In genomic region chr1:179104851-179105250, GRCh38 we compare ENCODE assay signal across 24 cellular contexts. TPM values are rescaled to one million over a fixed set of nuclear protein-coding genes. Genes with fewer than 3 reads are reported as not detected.
A peak's percentile ranks its signal among the peaks of the same experiment; 100 is the strongest.
DNase-seq lines count a peak whose midpoint lies in the region; ATAC-seq, FAIRE-seq and TF ChIP-seq lines count a peak whose summit lies in the region.
"Had no signal": no experiment of that assay in that cellular context is flagged by ENCODE, and none has a peak within 500 bp of the region (broad histone marks: within the 10 kb centered on the region; RNA-seq: fewer than 3 reads in every experiment).

No MANE protein-coding gene starts in this region.

- H4K91ac ChIP-seq in H1 (replicated peaks; ENCODE audit: insufficient read length, low read length), result no peak overlapping the region

- DNase-seq in cardiac muscle cell (ENCODE audit: low read depth in 1 of 2, low spot score in 1 of 2), result peak in 1 of 2 donors; percentile 28
- DNase-seq in right atrium auricular region (ENCODE audit: low spot score), result no peak
- no peak for DNase-seq in H1 (ENCODE audit: low read depth in 1 of 2, low spot score in 2 of 2)
- DNase-seq in HepG2 (ENCODE audit: low spot score), result peak; percentile 79
- no peak for DNase-seq in type B pancreatic cell (ENCODE audit: extremely low spot score, unreplicated experiment)
- DNase-seq in NCI-H345 treated with DMSO at 0.1 percent for 48 hours (lab: John Stamatoyannopoulos, UW; ENCODE audit: unreplicated experiment), result no peak
- DNase-seq in chondrocyte (ENCODE audit: low spot score), result no peak
- DNase-seq: 8988T; AML-193; BE2C; CD4-positive, alpha-beta T cell; DMS79; EL; GDM1 had no signal

- no peak overlapping the region for H4K8ac ChIP-seq in H1 (ENCODE audit: extremely low read depth, insufficient read depth, low read length)

- 82% methylated on average over 2 of the region's 2 CpGs; no CpG with 5 or more reads in 1 of the 2 experiments for WGBS in H1 (ENCODE audit: extremely low coverage in 1 of 2, insufficient coverage in 1 of 2, insufficient read length in 1 of 2, insufficient replicate concordance in 2 of 2, low coverage in 1 of 2, low lambda C conversion rate in 2 of 2, missing lambda C conversion rate in 1 of 2), 2 experiments
- 0% methylated on average over 2 of the region's 2 CpGs for WGBS in HepG2 (ENCODE audit: low lambda C conversion rate)

- no peak overlapping the region for H3K18ac ChIP-seq in H1 (ENCODE audit: extremely low read depth, low read length)

- POLR2A ChIA-PET in H1 (lab: Charles Lee; ENCODE audit: partially characterized antibody), result no interaction called here
- POLR2A ChIA-PET in HepG2 (lab: Yijun Ruan, JAX), result interaction anchor here (0.5 to 4.0 kb wide), 3 partner anchors 13 to 900 kb away, joined by 3 to 20 read pairs (median 6); partner anchors contain the start of gene TOR3A

- H3K4me3 ChIP-seq in cardiac muscle cell (no peak overlapping the region), right atrium auricular region (no peak overlapping the region), H1 (ENCODE audit: extremely low read depth in 1 of 4, insufficient read depth in 2 of 4, low read depth in 3 of 4, low read length in 4 of 4) (no peak overlapping the region), HepG2 (replicated peaks in 1 of 3; ENCODE audit: insufficient read depth in 1 of 3, low read depth in 2 of 3, low read length in 3 of 3) (no peak overlapping the region; a peak in 1 of 6 replicates)
- H3K4me3 ChIP-seq: A549; BLaER1 treated with 17β-estradiol and CSF1 and Interleukin-3, amounts not matched to agents 10 nM and 100 nM; GM12878; GM23338; HAP-1 had no signal

- peaks cover 10% of the 10 kb centered on the region for H3K36me3 Mint-ChIP-seq in type B pancreatic cell
- peaks cover 24% of the 10 kb centered on the region for H3K36me3 Mint-ChIP-seq in chondrocyte (ENCODE audit: low read depth)

- no peaks in the 10 kb centered on the region; the same call in 1 of the 2 replicates for H3K23me2 ChIP-seq in H1 (ENCODE audit: low read depth, low read length)

- H3K9me3 Mint-ChIP-seq in type B pancreatic cell (no peaks in the 10 kb centered on the region), chondrocyte (ENCODE audit: low read depth) (no peaks in the 10 kb centered on the region)
- H3K9me3 Mint-ChIP-seq: CD4-positive, alpha-beta T cell; CD8-positive, alpha-beta memory T cell; GM23338 had no signal

- H3K79me2 ChIP-seq in H1 (ENCODE audit: control insufficient read depth in 1 of 2, insufficient read depth in 2 of 2, low read length in 2 of 2), result no peaks in the 10 kb centered on the region
- H3K79me2 ChIP-seq in HepG2 (ENCODE audit: insufficient read depth, low read length), result no peaks in the 10 kb centered on the region

- H2AFZ ChIP-seq in H1 (ENCODE audit: low read length) (no peak overlapping the region), HepG2 (ENCODE audit: low read length) (no peak overlapping the region)
- H2AFZ ChIP-seq: GM23338 had no signal

- H3K36me3 ChIP-seq in cardiac muscle cell, result peaks cover 19% of the 10 kb centered on the region
- H3K36me3 ChIP-seq in right atrium auricular region, result peaks cover 22% of the 10 kb centered on the region
- H3K36me3 ChIP-seq in H1 (ENCODE audit: control insufficient read depth in 2 of 4, insufficient read depth in 4 of 4, low read length in 3 of 4), result peaks cover 0 to 18% (median 11%) of the 10 kb centered on the region in 4 experiments; a peak in 7 of 8 replicates
- peaks cover 12 to 32% of the 10 kb centered on the region in 2 experiments for H3K36me3 ChIP-seq in HepG2 (replicated peaks in 1 of 2; ENCODE audit: control insufficient read depth in 1 of 2, insufficient read depth in 2 of 2, low read length in 2 of 2)

- H3K79me1 ChIP-seq in H1 (ENCODE audit: low read depth, low read length), result no peaks in the 10 kb centered on the region

- H3K27me3 ChIP-seq in cardiac muscle cell (no peaks in the 10 kb centered on the region), right atrium auricular region (no peaks in the 10 kb centered on the region), H1 (replicated peaks in 1 of 4; ENCODE audit: control insufficient read depth in 3 of 4, extremely low read depth in 1 of 4, insufficient read depth in 3 of 4, low read length in 3 of 4) (no peaks in the 10 kb centered on the region), HepG2 (ENCODE audit: control insufficient read depth in 1 of 2, insufficient read depth in 2 of 2, low read length in 2 of 2) (no peaks in the 10 kb centered on the region)
- H3K27me3 ChIP-seq: BE2C; BLaER1 treated with 17β-estradiol and CSF1 and Interleukin-3, amounts not matched to agents 10 nM and 100 nM had no signal

- no peak overlapping the region for H2BK15ac ChIP-seq in H1 (ENCODE audit: low read length)

- H4K5ac ChIP-seq in H1 (ENCODE audit: insufficient read length, low read depth, low read length), result peak overlapping the region; percentile 12

- intact Hi-C loops in HepG2 (cut with micrococcal nuclease; ENCODE audit: unreplicated experiment), result loop anchor here (1.0 to 5.0 kb wide), 2 partner anchors 23 to 87 kb away; partner anchors contain the start of gene TOR3A

- FAIRE-seq in H1 (lab: Jason Lieb, UNC), result no peak
- FAIRE-seq in HepG2 (lab: Jason Lieb, UNC), result peak; percentile 83
- FAIRE-seq: A549, GM19239, H54 had no signal

- H3K4me1 ChIP-seq in cardiac muscle cell (ENCODE audit: low read depth), result peaks cover 31% of the 10 kb centered on the region
- H3K4me1 ChIP-seq in right atrium auricular region, result peaks cover 0 to 20% of the 10 kb centered on the region in 2 donors
- H3K4me1 ChIP-seq in H1 (replicated peaks in 1 of 4; ENCODE audit: control insufficient read depth in 3 of 4, insufficient read depth in 4 of 4, low read length in 3 of 4), result no peaks in the 10 kb centered on the region
- peaks cover 60% of the 10 kb centered on the region for H3K4me1 ChIP-seq in HepG2 (ENCODE audit: insufficient read depth, low read length)
- H3K4me1 ChIP-seq: A549, HAP-1 had no signal

- H3K9ac ChIP-seq in H1 (replicated peaks in 1 of 4; ENCODE audit: extremely low read depth in 1 of 4, low read depth in 3 of 4, low read length in 3 of 4) (no peak overlapping the region), HepG2 (ENCODE audit: insufficient read depth, low read depth, low read length) (0 out of 2 replicates have a peak overlapping the region, but pooled peaks have one; percentile 10)
- H3K9ac ChIP-seq: BLaER1 treated with 17β-estradiol and CSF1 and Interleukin-3, amounts not matched to agents 10 nM and 100 nM had no signal

- H3K4me3 Mint-ChIP-seq in type B pancreatic cell, result no peak overlapping the region
- no peak overlapping the region for H3K4me3 Mint-ChIP-seq in chondrocyte (ENCODE audit: unreplicated experiment)
- H3K4me3 Mint-ChIP-seq: CD14-positive monocyte; CD4-positive, alpha-beta T cell; CD8-positive, alpha-beta memory T cell; GM23338 had no signal

- H2BK120ac ChIP-seq in H1 (replicated peaks; ENCODE audit: low read depth, low read length), result no peak overlapping the region

- no peak overlapping the region for H3K23ac ChIP-seq in H1 (ENCODE audit: insufficient read length)

- CTCF ChIA-PET in H1 (lab: Charles Lee; ENCODE audit: partially characterized antibody), result interaction anchor here (0.6 to 4.9 kb wide), 21 partner anchors 9 to 381 kb away, joined by 3 to 41 read pairs (median 4); partner anchors contain the start of gene TOR3A
- CTCF ChIA-PET in HepG2 (lab: Yijun Ruan, JAX; ENCODE audit: low intra/inter-chr PET ratio, low total read pairs), result interaction anchor here (0.8 to 1.1 kb wide), 2 partner anchors 89 to 265 kb away, joined by 3 read pairs; no protein-coding TSS in a partner anchor

- no peaks in the 10 kb centered on the region for H3K9me3 ChIP-seq in cardiac muscle cell (ENCODE audit: low read depth)
- H3K9me3 ChIP-seq in right atrium auricular region, result no peaks in the 10 kb centered on the region
- H3K9me3 ChIP-seq in H1 (ENCODE audit: insufficient read depth in 2 of 2, low read depth in 1 of 2, low read length in 1 of 2), result no peaks in the 10 kb centered on the region
- no peaks in the 10 kb centered on the region for H3K9me3 ChIP-seq in HepG2 (ENCODE audit: low read length)
- H3K9me3 ChIP-seq: A549; BE2C; BLaER1 treated with 17β-estradiol and CSF1 and Interleukin-3, amounts not matched to agents 10 nM and 100 nM; HAP-1 had no signal

- H2BK12ac ChIP-seq in H1 (ENCODE audit: low read depth, low read length), result no peak overlapping the region

- H4K20me1 ChIP-seq in H1 (replicated peaks in 1 of 2; ENCODE audit: control insufficient read depth in 1 of 2, insufficient read depth in 2 of 2, low read length in 2 of 2), result no peaks in the 10 kb centered on the region
- no peaks in the 10 kb centered on the region for H4K20me1 ChIP-seq in HepG2 (ENCODE audit: insufficient read depth, low read length)
- H4K20me1 ChIP-seq: BLaER1 treated with 17β-estradiol and CSF1 and Interleukin-3, amounts not matched to agents 10 nM and 100 nM had no signal

- TF ChIP-seq CTCF in cardiac muscle cell (IDR thresholded peaks at IDR 0.05; ENCODE audit: low read depth, low read length) (no peak), right atrium auricular region (IDR thresholded peaks at IDR 0.05) (no peak), H1 (IDR thresholded peaks at IDR 0.05; ENCODE audit: control extremely low read depth in 1 of 3, insufficient read depth in 1 of 3, low read depth in 1 of 3, low read length in 3 of 3) (no peak), HepG2 (CRISPR knock-in tag; IDR thresholded peaks at IDR 0.05) (no peak), type B pancreatic cell (conservative IDR thresholded peaks at IDR 0.05) (no peak), chondrocyte (IDR thresholded peaks at IDR 0.05) (no peak)

- peak; percentile 94 for ATAC-seq in HepG2
- ATAC-seq in HG02852 (IDR thresholded peaks at IDR 0.05; ENCODE audit: unreplicated experiment), result no peak

- no peak overlapping the region for H3K14ac ChIP-seq in H1 (ENCODE audit: insufficient read length)

- H2AK5ac ChIP-seq in H1 (ENCODE audit: low read depth, low read length), result no peak overlapping the region

- H3K27ac ChIP-seq in cardiac muscle cell, result peak overlapping the region; percentile 44
- H3K27ac ChIP-seq in right atrium auricular region, result no peak overlapping the region
- no peak overlapping the region for H3K27ac ChIP-seq in H1 (ENCODE audit: low read depth, low read length)
- H3K27ac ChIP-seq in HepG2 (ENCODE audit: extremely low read length, insufficient read depth, low read length), result peak overlapping the region; percentile 66
- H3K27ac ChIP-seq: A549; BLaER1 treated with 17β-estradiol and CSF1 and Interleukin-3, amounts not matched to agents 10 nM and 100 nM had no signal

- H3K56ac ChIP-seq in H1 (replicated peaks; ENCODE audit: insufficient read length, low read depth, low read length), result no peak overlapping the region

- peaks cover 6% of the 10 kb centered on the region for H3K4me1 Mint-ChIP-seq in type B pancreatic cell (ENCODE audit: unreplicated experiment)
- H3K4me1 Mint-ChIP-seq in chondrocyte (ENCODE audit: low read depth), result peaks cover 13% of the 10 kb centered on the region
- H3K4me1 Mint-ChIP-seq: CD14-positive monocyte; CD8-positive, alpha-beta memory T cell had no signal

- no peak overlapping the region for H2BK20ac ChIP-seq in H1 (ENCODE audit: low read length)

- no peak overlapping the region for H2BK5ac ChIP-seq in H1 (ENCODE audit: low read depth, low read length)

- H3K4me2 ChIP-seq in H1 (ENCODE audit: insufficient read depth in 1 of 2, low read depth in 2 of 2, low read length in 2 of 2) (no peak overlapping the region), HepG2 (ENCODE audit: low read depth, low read length) (peak overlapping the region; percentile 64)
- H3K4me2 ChIP-seq: A549; BLaER1 treated with 17β-estradiol and CSF1 and Interleukin-3, amounts not matched to agents 10 nM and 100 nM; GM23338 had no signal

- no peak for TF ChIP-seq POLR2A in H1 (IDR thresholded peaks at IDR 0.05; ENCODE audit: control extremely low read depth in 1 of 2, low read depth in 2 of 2, low read length in 2 of 2)
- TF ChIP-seq POLR2A in HepG2 (IDR thresholded peaks at IDR 0.05; ENCODE audit: insufficient read depth in 1 of 2, low read depth in 2 of 2, low read length in 2 of 2), result no peak

- H3K4ac ChIP-seq in H1 (replicated peaks; ENCODE audit: insufficient read length, low read depth, low read length), result no peak overlapping the region

- no peak for TF ChIP-seq EP300 in H1 (IDR thresholded peaks at IDR 0.05; ENCODE audit: borderline replicate concordance in 1 of 2, low read depth in 2 of 2, low read length in 2 of 2)
- peak in 1 of 2 experiments; percentile 93; a peak in 2 of 4 replicates for TF ChIP-seq EP300 in HepG2 (IDR thresholded peaks at IDR 0.05; ENCODE audit: low read depth in 2 of 2, low read length in 2 of 2)
- TF ChIP-seq EP300 in HepG2 (CRISPR knock-in tag; IDR thresholded peaks at IDR 0.05; ENCODE audit: borderline replicate concordance), result peak; percentile 75; the same call in 1 of the 2 replicates

- TF ChIP-seq RAD21 in H1 (IDR thresholded peaks at IDR 0.05 in 1 of 2, conservative IDR thresholded peaks at IDR 0.05 in 1 of 2; ENCODE audit: low read depth in 2 of 2, low read length in 2 of 2), result no peak
- no peak for TF ChIP-seq RAD21 in HepG2 (CRISPR knock-in tag; IDR thresholded peaks at IDR 0.05)

- BruUV-seq in HepG2 (replicated peaks; lab: Mats Ljungman, UMichigan), result no TSS peak

- in situ Hi-C loops in HepG2 (cut with HindIII; ENCODE audit: extremely low pct_ligation_motif_present, low pct_unique_long_range_greater_than_20kb), result no loop called here

- peak overlapping the region; percentile 38 for H3K27ac Mint-ChIP-seq in type B pancreatic cell
- no peak overlapping the region for H3K27ac Mint-ChIP-seq in chondrocyte (ENCODE audit: unreplicated experiment)
- H3K27ac Mint-ChIP-seq: CD14-positive monocyte; CD4-positive, alpha-beta T cell; GM23338 had no signal

- no peaks in the 10 kb centered on the region for H3K27me3 Mint-ChIP-seq in type B pancreatic cell
- H3K27me3 Mint-ChIP-seq in chondrocyte (ENCODE audit: low read depth), result no peaks in the 10 kb centered on the region
- H3K27me3 Mint-ChIP-seq: CD4-positive, alpha-beta T cell; CD8-positive, alpha-beta memory T cell had no signal

RNA-seq across cellular contexts. Expression of gene TOR3A, which starts 23.0 kb away (rescaled TPM):
- total RNA-seq in cardiac muscle cell, result 26.5 and 29.0 TPM in 2 replicates
- polyA plus RNA-seq in cardiac muscle cell, result 21.4 and 29.5 TPM in 2 replicates
- 10 to 100 TPM; 14.3 to 19.7 TPM for total RNA-seq in right atrium auricular region
- 19.9 and 21.4 TPM in 2 replicates for total RNA-seq in H1 (2021; fragmentation: NEBNext Ultra II Directional; extraction: Animal tissue kit (Norgen Biotek cat#: 25700))
- 15.3 and 26.9 TPM in 2 replicates for polyA plus RNA-seq in H1 (2011; rRNA removed)
- 20.4 TPM for polyA plus RNA-seq in H1 (2011; cell fraction: cytosol; rRNA removed)
- 32.6 TPM for polyA plus RNA-seq in H1 (2011; cell fraction: nucleus; rRNA removed)
- 18.0 to 24.6 TPM (median 21.5 TPM) in 4 replicates for polyA plus RNA-seq in H1 (2012, experiment 1 of 2)
- 14.7 TPM for polyA plus RNA-seq in H1 (2012, experiment 2 of 2)
- 15.3 TPM for polyA plus RNA-seq in H1 (2013, experiment 1 of 2)
- polyA plus RNA-seq in H1 (2013, experiment 2 of 2), result 16.1 TPM
- polyA minus RNA-seq in H1 (2011; rRNA and poly(A)+ RNA removed), result 29.6 and 40.8 TPM in 2 replicates
- polyA minus RNA-seq in H1 (2011; cell fraction: cytosol; rRNA and poly(A)+ RNA removed), result 16.9 TPM
- polyA minus RNA-seq in H1 (2011; cell fraction: nucleus; rRNA and poly(A)+ RNA removed), result 14.4 TPM
- total RNA-seq in HepG2 (2016; rRNA removed; fragmentation: Illumina TruSeq; extraction: Trizol), result 21.2 and 28.4 TPM in 2 replicates
- total RNA-seq in HepG2 (2016; cell fraction: cytosol; rRNA removed; fragmentation: Illumina TruSeq; extraction: Trizol; ENCODE audit: low read depth), result 7.9 and 11.8 TPM in 2 replicates
- total RNA-seq in HepG2 (2016; cell fraction: insoluble cytoplasmic fraction; rRNA removed; fragmentation: Illumina TruSeq; extraction: Trizol), result 19.8 and 28.6 TPM in 2 replicates
- total RNA-seq in HepG2 (2016; cell fraction: membrane; rRNA removed; fragmentation: Illumina TruSeq; extraction: Trizol), result 19.8 and 22.1 TPM in 2 replicates
- total RNA-seq in HepG2 (2016; cell fraction: nucleus; rRNA removed; fragmentation: Illumina TruSeq; extraction: Trizol), result 31.0 and 31.1 TPM in 2 replicates
- polyA plus RNA-seq in HepG2 (2011; rRNA removed), result 14.7 and 19.0 TPM in 2 replicates
- 13.8 and 15.5 TPM in 2 replicates for polyA plus RNA-seq in HepG2 (2011; cell fraction: cytosol; rRNA removed)
- 14.5 and 18.5 TPM in 2 replicates for polyA plus RNA-seq in HepG2 (2011; cell fraction: nucleus; rRNA removed)
- polyA plus RNA-seq in HepG2 (2012), result 19.9 and 27.3 TPM in 2 replicates
- polyA plus RNA-seq in HepG2 (2016; cell fraction: cytosol; fragmentation: Illumina TruSeq; extraction: Trizol; ENCODE audit: low read depth), result 9.2 and 13.1 TPM in 2 replicates
- 22.9 and 23.5 TPM in 2 replicates for polyA plus RNA-seq in HepG2 (2016; cell fraction: insoluble cytoplasmic fraction; fragmentation: Illumina TruSeq; extraction: Trizol; ENCODE audit: low read depth)
- 16.3 and 19.2 TPM in 2 replicates for polyA plus RNA-seq in HepG2 (2016; cell fraction: membrane; fragmentation: Illumina TruSeq; extraction: Trizol; ENCODE audit: low read depth)
- 57.8 and 63.2 TPM in 2 replicates for polyA plus RNA-seq in HepG2 (2016; cell fraction: nucleus; fragmentation: Illumina TruSeq; extraction: Trizol; ENCODE audit: insufficient read depth, low read depth)
- 37.3 and 96.0 TPM in 2 replicates for polyA minus RNA-seq in HepG2 (2011; rRNA and poly(A)+ RNA removed; ENCODE audit: low replicate concordance)
- polyA minus RNA-seq in HepG2 (2011; cell fraction: cytosol; rRNA and poly(A)+ RNA removed), result 9.6 and 11.3 TPM in 2 replicates
- 7.3 and 11.7 TPM in 2 replicates for polyA minus RNA-seq in HepG2 (2011; cell fraction: nucleus; rRNA and poly(A)+ RNA removed)
- total RNA-seq in type B pancreatic cell (ENCODE audit: low replicate concordance), result 21.7 and 23.2 TPM in 2 replicates
- 17.9 to 19.8 TPM (median 19.4 TPM) in 3 replicates for total RNA-seq in chondrocyte

Comparison
In these comparisons a context has a peak if more than half of its experiments do, and no peak if none do; other contexts are left out.
1. H3K27ac ChIP-seq: peak in cardiac muscle cell (single experiment) and HepG2 (single experiment); none in right atrium auricular region (0 of 2) and H1 (single experiment).